16 cellular contexts compared by ENCODE assay signal in the genomic region with DNA sequence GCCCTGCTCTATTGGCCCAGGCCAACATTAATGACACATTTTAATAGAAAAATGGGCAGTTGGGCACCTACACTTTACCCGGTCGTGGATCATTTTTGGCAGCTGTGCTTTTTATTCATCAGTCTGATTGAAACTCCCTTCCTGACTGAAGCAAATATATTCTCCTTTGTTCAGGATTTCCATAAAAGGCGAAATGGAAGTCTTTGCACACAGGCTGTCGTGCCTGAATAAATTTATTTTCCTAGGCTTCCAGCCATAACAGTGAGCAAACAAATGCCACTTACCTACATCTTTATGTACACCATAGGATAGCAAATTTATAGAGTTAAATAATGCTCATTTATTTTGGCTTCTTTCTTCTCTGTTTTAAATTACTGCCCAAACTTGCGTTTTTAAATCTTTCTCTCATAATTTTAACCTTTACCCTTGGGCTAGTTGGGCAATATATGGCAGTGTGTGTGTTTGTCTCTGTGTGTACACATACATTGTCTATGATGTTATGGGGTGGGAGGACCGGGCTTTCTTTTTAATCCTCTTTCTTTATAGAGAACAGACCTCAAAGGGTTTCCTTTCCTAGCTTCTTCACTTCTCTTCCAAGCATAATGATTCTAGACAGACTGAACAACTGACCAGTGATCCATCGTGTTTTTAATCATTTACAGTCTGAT.
DNase-seq lines count a peak whose midpoint lies in the region; ATAC-seq lines count a peak whose summit lies in the region.
"Had no signal": no experiment of that assay in that cellular context is flagged by ENCODE, and none has a peak within 500 bp of the region (broad histone marks: within the 10 kb centered on the region; RNA-seq: fewer than 3 reads in every experiment).

No MANE protein-coding gene starts in this region.

- DNase-seq in NCI-H1436 (lab: John Stamatoyannopoulos, UW) (peak; percentile 2), NCI-H1436 treated with DMSO at 0.1 percent for 48 hours (lab: John Stamatoyannopoulos, UW) (no peak), NCI-H345 treated with DMSO at 0.1 percent for 48 hours (lab: John Stamatoyannopoulos, UW; ENCODE audit: unreplicated experiment) (peak; percentile 75), dermis blood vessel endothelial cell (peak; percentile 30), retina (peak; percentile 25)
- no peak for DNase-seq in activated T-cell treated with anti-CD3 and anti-CD28 coated beads, Interleukin-2, amount 50 U/mL, for 1 hour
- DNase-seq: activated CD4-positive, alpha-beta T cell treated with anti-CD3 and anti-CD28 coated beads for 48 hours; activated naive CD4-positive, alpha-beta T cell treated with anti-CD3 and anti-CD28 coated beads for 36 hours; CD4-positive, alpha-beta memory T cell; colonic mucosa; naive thymus-derived CD4-positive, alpha-beta T cell; NCI-H2107; OCI-M1 had no signal

- ATAC-seq in HG03354 (IDR thresholded peaks at IDR 0.05; ENCODE audit: poor library complexity, severe bottlenecking, unreplicated experiment) (no peak), HG02623 (IDR thresholded peaks at IDR 0.05; ENCODE audit: unreplicated experiment) (no peak)
- ATAC-seq: gastroesophageal sphincter; naive thymus-derived CD4-positive, alpha-beta T cell had no signal

Comparison
In these comparisons a context has a peak if more than half of its experiments do, and no peak if none do; other contexts are left out.
1. DNase-seq: peak in NCI-H1436 (single experiment), NCI-H345 treated with DMSO at 0.1 percent for 48 hours (single experiment), dermis blood vessel endothelial cell (single experiment) and retina (single experiment); none in NCI-H1436 treated with DMSO at 0.1 percent for 48 hours (single experiment) and activated T-cell treated with anti-CD3 and anti-CD28 coated beads, Interleukin-2, amount 50 U/mL, for 1 hour (single experiment).